In genomic region chrX:14963447-14964236, GRCh38 we compare ENCODE assay signal across 15 cellular contexts.
A peak's percentile ranks its signal among the peaks of the same experiment; 100 is the strongest.
DNase-seq lines count a peak whose midpoint lies in the region; ATAC-seq, FAIRE-seq and TF ChIP-seq lines count a peak whose summit lies in the region.
"Had no signal": no experiment of that assay in that cellular context is flagged by ENCODE, and none has a peak within 500 bp of the region (broad histone marks: within the 10 kb centered on the region; RNA-seq: fewer than 3 reads in every experiment).

No MANE protein-coding gene starts in this region.

- intact Hi-C loops in cardiac septum (cut with DNase I): no loop called here
- intact Hi-C loops in left lung (cut with DNase I): no loop called here
- intact Hi-C loops in CD8-positive, alpha-beta T cell (cut with DNase I, micrococcal nuclease): no loop called here
- intact Hi-C loops in activated CD4-positive, alpha-beta T cell treated with anti-CD3 and anti-CD28 coated beads, Interleukin-2, amount 10 ng/mL, durations not matched to agents 24 days and 14 days (cut with micrococcal nuclease): no loop called here

- H3K27ac Mint-ChIP-seq in CD8-positive, alpha-beta T cell: no peak overlapping the region
- H3K27ac Mint-ChIP-seq in activated CD4-positive, alpha-beta T cell treated with anti-CD3 and anti-CD28 coated beads, Interleukin-2, amount 10 ng/mL, durations not matched to agents 24 days and 14 days: no peak overlapping the region
- H3K27ac Mint-ChIP-seq: activated B cell treated with CpG ODN at 0.5 μM for 24 hours; activated naive CD8-positive, alpha-beta T cell treated with anti-CD3 and anti-CD28 coated beads, Interleukin-2, amount 10 ng/mL, durations not matched to agents 7 days and 5 days; dendritic cell treated with granulocyte-macrophage colony-stimulating factor and Interleukin-4, amounts not matched to agents 40 ng/mL and 50 ng/mL, for 4 days had no signal

- CTCF ChIA-PET in A549 (lab: Yijun Ruan, JAX): no interaction called here
- CTCF ChIA-PET in CD8-positive, alpha-beta T cell (lab: Charles Lee): no interaction called here

- peak overlapping the region; percentile 41 for H3K4me2 ChIP-seq in A549

- TF ChIP-seq POLR2A in A549 (IDR thresholded peaks at IDR 0.05; ENCODE audit: low read length): no peak

- H3K4me1 ChIP-seq in A549 (peaks cover 11% of the 10 kb centered on the region; the same call in 1 of the 3 replicates), left lung (no peaks in the 10 kb centered on the region)
- H3K4me1 ChIP-seq in CD8-positive, alpha-beta T cell (ENCODE audit: insufficient read depth, low read length): no peaks in the 10 kb centered on the region

- no peak overlapping the region for H3K27ac ChIP-seq in A549
- no peak overlapping the region for H3K27ac ChIP-seq in left lung
- no peak overlapping the region for H3K27ac ChIP-seq in CD8-positive, alpha-beta T cell (ENCODE audit: low read depth, low read length)

- no peak overlapping the region for H3K4me3 Mint-ChIP-seq in CD8-positive, alpha-beta T cell
- no peak overlapping the region for H3K4me3 Mint-ChIP-seq in activated CD4-positive, alpha-beta T cell treated with anti-CD3 and anti-CD28 coated beads, Interleukin-2, amount 10 ng/mL, durations not matched to agents 24 days and 14 days
- H3K4me3 Mint-ChIP-seq: activated B cell treated with CpG ODN at 0.5 μM for 24 hours; activated naive CD8-positive, alpha-beta T cell treated with anti-CD3 and anti-CD28 coated beads, Interleukin-2, amount 10 ng/mL, durations not matched to agents 7 days and 5 days; dendritic cell treated with granulocyte-macrophage colony-stimulating factor and Interleukin-4, amounts not matched to agents 40 ng/mL and 50 ng/mL, for 4 days had no signal

- peak; percentile 36 for FAIRE-seq in A549 (lab: Jason Lieb, UNC)
- FAIRE-seq: A204.1, H54 had no signal

- no peak for TF ChIP-seq CTCF in A549 (IDR thresholded peaks at IDR 0.05)
- TF ChIP-seq CTCF in fibroblast of the aortic adventitia (IDR thresholded peaks at IDR 0.05; ENCODE audit: insufficient read depth, low read length): no peak
- TF ChIP-seq CTCF in left lung (IDR thresholded peaks at IDR 0.05): no peak
- no peak for TF ChIP-seq CTCF in CD8-positive, alpha-beta T cell (IDR thresholded peaks at IDR 0.05)

- in situ Hi-C loops in SK-MEL-5 (cut with HindIII; ENCODE audit: low pct_unique_long_range_greater_than_20kb, low sequenced_read_pairs): no loop called here

- WGBS in A549 (ENCODE audit: missing lambda C conversion rate): 80% methylated on average over 1 of the region's 1 CpG

- POLR2A ChIA-PET in A549 (lab: Yijun Ruan, JAX): no interaction called here
- POLR2A ChIA-PET in CD8-positive, alpha-beta T cell (lab: Charles Lee): no interaction called here

- no peaks in the 10 kb centered on the region for H3K27me3 ChIP-seq in left lung
- no peaks in the 10 kb centered on the region for H3K27me3 ChIP-seq in CD8-positive, alpha-beta T cell (ENCODE audit: insufficient read depth, low read length)

- TF ChIP-seq RAD21 in A549 (conservative IDR thresholded peaks at IDR 0.05 in 1 of 2, IDR thresholded peaks at IDR 0.05 in 1 of 2): no peak

- H3K9me3 ChIP-seq in A549 (no peaks in the 10 kb centered on the region), left lung (no peaks in the 10 kb centered on the region)
- no peaks in the 10 kb centered on the region for H3K9me3 ChIP-seq in CD8-positive, alpha-beta T cell (ENCODE audit: low read length)

- no peaks in the 10 kb centered on the region for H3K4me1 Mint-ChIP-seq in CD8-positive, alpha-beta T cell (ENCODE audit: low read depth)
- H3K4me1 Mint-ChIP-seq in activated CD4-positive, alpha-beta T cell treated with anti-CD3 and anti-CD28 coated beads, Interleukin-2, amount 10 ng/mL, durations not matched to agents 24 days and 14 days: no peaks in the 10 kb centered on the region
- H3K4me1 Mint-ChIP-seq: activated B cell treated with CpG ODN at 0.5 μM for 24 hours; activated naive CD8-positive, alpha-beta T cell treated with anti-CD3 and anti-CD28 coated beads, Interleukin-2, amount 10 ng/mL, durations not matched to agents 7 days and 5 days had no signal

- no peaks in the 10 kb centered on the region for H3K36me3 ChIP-seq in left lung
- H3K36me3 ChIP-seq in CD8-positive, alpha-beta T cell (ENCODE audit: insufficient read depth, low read length): no peaks in the 10 kb centered on the region

- ATAC-seq in A549: no peak
- no peak for ATAC-seq in left lung
- no peak for ATAC-seq in CD8-positive, alpha-beta T cell

- no peaks in the 10 kb centered on the region for H3K36me3 Mint-ChIP-seq in CD8-positive, alpha-beta T cell
- no peaks in the 10 kb centered on the region for H3K36me3 Mint-ChIP-seq in activated CD4-positive, alpha-beta T cell treated with anti-CD3 and anti-CD28 coated beads, Interleukin-2, amount 10 ng/mL, durations not matched to agents 24 days and 14 days (ENCODE audit: low read depth)
- H3K36me3 Mint-ChIP-seq: activated naive CD8-positive, alpha-beta T cell treated with anti-CD3 and anti-CD28 coated beads, Interleukin-2, amount 10 ng/mL, durations not matched to agents 7 days and 5 days had no signal

- H3K9me3 Mint-ChIP-seq in CD8-positive, alpha-beta T cell: no peaks in the 10 kb centered on the region
- H3K9me3 Mint-ChIP-seq in activated CD4-positive, alpha-beta T cell treated with anti-CD3 and anti-CD28 coated beads, Interleukin-2, amount 10 ng/mL, durations not matched to agents 24 days and 14 days: no peaks in the 10 kb centered on the region
- H3K9me3 Mint-ChIP-seq: activated B cell treated with CpG ODN at 0.5 μM for 24 hours; activated naive CD8-positive, alpha-beta T cell treated with anti-CD3 and anti-CD28 coated beads, Interleukin-2, amount 10 ng/mL, durations not matched to agents 7 days and 5 days; dendritic cell treated with granulocyte-macrophage colony-stimulating factor and Interleukin-4, amounts not matched to agents 40 ng/mL and 50 ng/mL, for 4 days had no signal

- peak in 1 of 2 experiments; percentile 3 for DNase-seq in A549 (ENCODE audit: low read depth in 1 of 2, low spot score in 1 of 2)
- DNase-seq in HCEC 1CT: peak; percentile 31
- peak; percentile 88 for DNase-seq in SK-MEL-5 (ENCODE audit: low read depth, low spot score)
- peak; percentile 39 for DNase-seq in fibroblast of the aortic adventitia (ENCODE audit: low read depth)
- no peak for DNase-seq in cardiac septum (ENCODE audit: low spot score)
- no peak for DNase-seq in left lung
- no peak for DNase-seq in CD8-positive, alpha-beta T cell
- DNase-seq in activated CD4-positive, alpha-beta T cell treated with anti-CD3 and anti-CD28 coated beads, Interleukin-2, amount 10 ng/mL, durations not matched to agents 24 days and 14 days: no peak
- DNase-seq: activated B cell treated with CpG ODN at 0.5 μM for 24 hours; activated naive CD8-positive, alpha-beta T cell treated with anti-CD3 and anti-CD28 coated beads, Interleukin-2, amount 10 ng/mL, durations not matched to agents 7 days and 5 days; NCI-H510A; SHP77 treated with DMSO at 0.1 percent for 48 hours had no signal

- H3K4me3 ChIP-seq in A549 (no peak overlapping the region), fibroblast of the aortic adventitia (ENCODE audit: low read depth, low read length) (no peak overlapping the region), left lung (no peak overlapping the region)
- no peak overlapping the region for H3K4me3 ChIP-seq in CD8-positive, alpha-beta T cell (ENCODE audit: low read depth, low read length)

- no peak for TF ChIP-seq EP300 in A549 (IDR thresholded peaks at IDR 0.05)

- no peaks in the 10 kb centered on the region for H3K27me3 Mint-ChIP-seq in CD8-positive, alpha-beta T cell (ENCODE audit: low read depth)
- no peaks in the 10 kb centered on the region for H3K27me3 Mint-ChIP-seq in activated CD4-positive, alpha-beta T cell treated with anti-CD3 and anti-CD28 coated beads, Interleukin-2, amount 10 ng/mL, durations not matched to agents 24 days and 14 days
- H3K27me3 Mint-ChIP-seq: activated B cell treated with CpG ODN at 0.5 μM for 24 hours; activated naive CD8-positive, alpha-beta T cell treated with anti-CD3 and anti-CD28 coated beads, Interleukin-2, amount 10 ng/mL, durations not matched to agents 7 days and 5 days; dendritic cell treated with granulocyte-macrophage colony-stimulating factor and Interleukin-4, amounts not matched to agents 40 ng/mL and 50 ng/mL, for 4 days had no signal

TF ChIP-seq in A549, 52 proteins besides CTCF, POLR2A, EP300 and RAD21:
- no peak for TF ChIP-seq HOXA7 (CRISPR knock-in tag; IDR thresholded peaks at IDR 0.05)
- TF ChIP-seq GATA3 (IDR thresholded peaks at IDR 0.05; ENCODE audit: borderline replicate concordance): no peak
- TF ChIP-seq ZNF302 (CRISPR knock-in tag; IDR thresholded peaks at IDR 0.05): no peak
- TF ChIP-seq MAFK (IDR thresholded peaks at IDR 0.05; ENCODE audit: partially characterized antibody): no peak
- no peak for TF ChIP-seq ZSCAN20 (CRISPR knock-in tag; IDR thresholded peaks at IDR 0.05)
- TF ChIP-seq HOXB5 (CRISPR knock-in tag; IDR thresholded peaks at IDR 0.05): no peak
- TF ChIP-seq POLR2AphosphoS2 (conservative IDR thresholded peaks at IDR 0.05; ENCODE audit: low read length): no peak
- no peak for TF ChIP-seq MYC (IDR thresholded peaks at IDR 0.05; ENCODE audit: borderline replicate concordance, low read length)
- TF ChIP-seq TFCP2L1 (CRISPR knock-in tag; IDR thresholded peaks at IDR 0.05): no peak
- TF ChIP-seq PBX3 (IDR thresholded peaks at IDR 0.05): no peak
- no peak for TF ChIP-seq E2F6 (IDR thresholded peaks at IDR 0.05; ENCODE audit: borderline replicate concordance, low read depth)
- no peak for TF ChIP-seq FOXS1 (CRISPR knock-in tag; IDR thresholded peaks at IDR 0.05)
TF ChIP-seq in A549: peak in this region for 0.

Comparison
In these comparisons a context has a peak if more than half of its experiments do, and no peak if none do; other contexts are left out.
1. DNase-seq: peak in HCEC 1CT (single experiment), SK-MEL-5 (single experiment) and fibroblast of the aortic adventitia (single experiment); none in cardiac septum (single experiment), left lung (0 of 2), CD8-positive, alpha-beta T cell (0 of 7) and activated CD4-positive, alpha-beta T cell treated with anti-CD3 and anti-CD28 coated beads, Interleukin-2, amount 10 ng/mL, durations not matched to agents 24 days and 14 days (single experiment).